ENCODE assay signal across 12 cellular contexts in genomic region chr2:184444217-184444616, GRCh38.
DNase-seq lines count a peak whose midpoint lies in the region; ATAC-seq and TF ChIP-seq lines count a peak whose summit lies in the region.
"Had no signal": no experiment of that assay in that cellular context is flagged by ENCODE, and none has a peak within 500 bp of the region (broad histone marks: within the 10 kb centered on the region; RNA-seq: fewer than 3 reads in every experiment).

No MANE protein-coding gene starts in this region.

- H3K27me3 ChIP-seq in upper lobe of left lung = no peaks in the 10 kb centered on the region
- H3K27me3 ChIP-seq: neutrophil had no signal

- POLR2A ChIA-PET in GM10248 (lab: Yijun Ruan, JAX) = no interaction called here

- no peak for TF ChIP-seq CTCF in GM10248 (IDR thresholded peaks at IDR 0.05; ENCODE audit: control extremely low read depth, extremely low read depth, low read depth, missing control alignments)
- TF ChIP-seq CTCF in upper lobe of left lung (IDR thresholded peaks at IDR 0.05) = no peak

- peak; percentile 10 for DNase-seq in GM10248 (ENCODE audit: extremely low spot score)
- peak; percentile 28 for DNase-seq in NCI-H1694 (lab: John Stamatoyannopoulos, UW)
- no peak for DNase-seq in NOMO-1 (lab: John Stamatoyannopoulos, UW; ENCODE audit: unreplicated experiment in 2 of 2)
- no peak for DNase-seq in stimulated activated CD4-positive, alpha-beta T cell treated with anti-CD3 and anti-CD28 coated beads, Interleukin-1b, Interleukin-23, amount 100 ng/mL, for 48 hours
- no peak for DNase-seq in upper lobe of left lung
- DNase-seq in activated CD4-positive, alpha-beta T cell treated with anti-CD3 and anti-CD28 coated beads for 4 hours = no peak
- DNase-seq: MV-4-11, SK-N-SH had no signal

- ATAC-seq in GM19438 (IDR thresholded peaks at IDR 0.05; ENCODE audit: low read depth, unreplicated experiment) = peak; percentile 92
- ATAC-seq in HG02970 (IDR thresholded peaks at IDR 0.05; ENCODE audit: low FRiP score, unreplicated experiment) = peak; percentile 97
- no peak for ATAC-seq in upper lobe of left lung (ENCODE audit: low FRiP score in 2 of 2)
- ATAC-seq: activated T-helper 17 cell treated with anti-CD3 and anti-CD28 coated beads, Interleukin-2, amount 50 U/mL, for 72 hours had no signal

- no peak for TF ChIP-seq EP300 in upper lobe of left lung (IDR thresholded peaks at IDR 0.05)

- no peak overlapping the region for H3K27ac ChIP-seq in upper lobe of left lung
- H3K27ac ChIP-seq: neutrophil had no signal

- no peaks in the 10 kb centered on the region for H3K4me1 ChIP-seq in upper lobe of left lung

- 58 to 66% methylated on average over 2 of the region's 2 CpGs for WGBS in upper lobe of left lung, 2 donors

- no peak for TF ChIP-seq POLR2A in upper lobe of left lung (IDR thresholded peaks at IDR 0.05)

- no peak overlapping the region for H3K4me3 ChIP-seq in upper lobe of left lung

- no peaks in the 10 kb centered on the region for H3K36me3 ChIP-seq in upper lobe of left lung
- H3K36me3 ChIP-seq: neutrophil had no signal

- CTCF ChIA-PET in GM10248 (lab: Yijun Ruan, JAX) = no interaction called here

- H3K9me3 ChIP-seq in upper lobe of left lung = no peaks in the 10 kb centered on the region
- H3K9me3 ChIP-seq: neutrophil, SK-N-SH had no signal

Comparison
In these comparisons a context has a peak if more than half of its experiments do, and no peak if none do; other contexts are left out.
1. DNase-seq: peak in GM10248 (single experiment) and NCI-H1694 (single experiment); none in NOMO-1 (0 of 2), stimulated activated CD4-positive, alpha-beta T cell treated with anti-CD3 and anti-CD28 coated beads, Interleukin-1b, Interleukin-23, amount 100 ng/mL, for 48 hours (single experiment), upper lobe of left lung (0 of 2) and activated CD4-positive, alpha-beta T cell treated with anti-CD3 and anti-CD28 coated beads for 4 hours (0 of 2).
2. ATAC-seq: peak in GM19438 (single experiment) and HG02970 (single experiment); none in upper lobe of left lung (0 of 2).